Comparison of ENCODE assay signal across 21 cellular contexts in the genomic region with DNA sequence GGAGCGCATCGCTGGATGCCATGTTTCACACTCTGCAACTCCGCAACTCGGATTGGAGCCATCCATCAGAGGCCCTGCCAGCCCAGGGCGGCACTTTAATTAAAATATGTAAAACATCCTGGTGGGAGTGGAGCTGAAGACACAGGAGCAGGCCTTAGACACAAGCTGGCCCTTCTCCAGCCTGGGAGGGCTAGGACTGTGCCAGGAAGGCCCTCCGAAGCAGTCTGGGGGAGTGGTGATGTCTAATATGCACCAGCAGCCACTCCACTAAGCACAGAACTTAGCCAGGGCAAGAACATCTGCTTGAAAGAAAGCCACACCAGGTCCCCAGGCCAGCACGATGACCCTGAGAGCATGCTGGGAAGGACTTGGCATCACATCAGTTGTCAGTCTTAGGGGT. TPM values are rescaled to one million over a fixed set of nuclear protein-coding genes. Genes with fewer than 3 reads are reported as not detected.
"Had no signal": no experiment of that assay in that cellular context is flagged by ENCODE, and none has a peak within 500 bp of the region (broad histone marks: within the 10 kb centered on the region; RNA-seq: fewer than 3 reads in every experiment).

No MANE protein-coding gene starts in this region.

- H3K4me1 ChIP-seq: uterus had no signal

- H3K4me3 ChIP-seq: gastroesophageal sphincter, heart right ventricle, thoracic aorta, uterus had no signal

- H3K9me3 ChIP-seq: gastroesophageal sphincter, heart right ventricle, thoracic aorta, uterus had no signal

- H3K27me3 ChIP-seq: gastroesophageal sphincter, heart right ventricle, uterus had no signal

- H3K36me3 ChIP-seq: gastroesophageal sphincter, heart right ventricle, thoracic aorta, uterus had no signal

- H3K27ac ChIP-seq: gastroesophageal sphincter, heart right ventricle, thoracic aorta, uterus had no signal

- DNase-seq: activated CD4-positive, alpha-beta T cell treated with anti-CD3 and anti-CD28 coated beads for 1 hour; activated CD4-positive, alpha-beta T cell treated with anti-CD3 and anti-CD28 coated beads, Interleukin-2, amount 50 U/mL, for 48 hours; activated naive CD4-positive, alpha-beta T cell treated with anti-CD3 and anti-CD28 coated beads for 36 hours; activated naive CD8-positive, alpha-beta T cell treated with anti-CD3 and anti-CD28 coated beads, Interleukin-2, amount 50 U/mL, for 24 hours; aorta; dermis blood vessel endothelial cell; heart right ventricle; left cardiac atrium; mammary epithelial cell; naive thymus-derived CD4-positive, alpha-beta T cell; stimulated activated naive CD8-positive, alpha-beta T cell treated with anti-CD3 and anti-CD28 coated beads, Interleukin-15, amount 100 ng/mL, for 72 hours; T-helper 1 cell had no signal

- ATAC-seq: activated naive CD8-positive, alpha-beta T cell treated with anti-CD3 and anti-CD28 coated beads, Interleukin-2, amount 50 U/mL, for 24 hours; gastroesophageal sphincter; naive thymus-derived CD4-positive, alpha-beta T cell; stimulated activated naive CD8-positive, alpha-beta T cell treated with anti-CD3 and anti-CD28 coated beads, Interleukin-15, amount 100 ng/mL, for 72 hours had no signal

- FAIRE-seq: bronchial epithelial cell had no signal

RNA-seq across cellular contexts. Expression of a gene that starts 5.8 kb away (rescaled TPM):
- total RNA-seq: activated naive CD4-positive, alpha-beta T cell treated with anti-CD3 and anti-CD28 coated beads for 36 hours; activated T-helper 2 cell treated with anti-CD3 and anti-CD28 coated beads, Interferon-gamma antibody, Interleukin-2, Interleukin-4, amounts not matched to agents 10 μg/mL and 5 μg/mL and 100 μg/mL, durations not matched to agents 14 hours and 24 hours and 36 hours; aorta; bronchial epithelial cell; chondrocyte; dermis blood vessel endothelial cell; epithelial cell of proximal tubule; gastroesophageal sphincter; heart right ventricle; left cardiac atrium; mammary epithelial cell; mononuclear cell; naive thymus-derived CD4-positive, alpha-beta T cell; posterior vena cava; thoracic aorta; uterus had no signal
- polyA plus RNA-seq: aorta; heart right ventricle; mammary epithelial cell; naive thymus-derived CD4-positive, alpha-beta T cell had no signal
